28 cellular contexts compared by ENCODE assay signal in genomic region chr7:130429019-130429418, GRCh38. TPM values are rescaled to one million over a fixed set of nuclear protein-coding genes. Genes with fewer than 3 reads are reported as not detected.
"Had no signal": no experiment of that assay in that cellular context is flagged by ENCODE, and none has a peak within 500 bp of the region (broad histone marks: within the 10 kb centered on the region; RNA-seq: fewer than 3 reads in every experiment).

No MANE protein-coding gene starts in this region.

- H3K4me1 ChIP-seq: breast epithelium, colonic mucosa had no signal

- H3K36me3 Mint-ChIP-seq: natural killer cell treated with Interleukin-12 subunit alpha and Interleukin-12 subunit beta and Interleukin-15 and Interleukin-18, amount 100 ng/mL, for 72 hours; T-cell had no signal

- H3K9me3 ChIP-seq: breast epithelium, colonic mucosa, neutrophil, pancreas, stomach, testis, upper lobe of left lung had no signal

- H3K4me3 ChIP-seq: breast epithelium, colonic mucosa, pancreas, stomach, testis, upper lobe of left lung had no signal

- DNase-seq: activated CD4-positive, alpha-beta T cell treated with anti-CD3 and anti-CD28 coated beads for 1 hour; activated CD4-positive, alpha-beta T cell treated with anti-CD3 and anti-CD28 coated beads, Interleukin-2, amount 50 U/mL, for 1 hour; activated CD8-positive, alpha-beta T cell treated with anti-CD3 and anti-CD28 coated beads, Interleukin-2, amount 10 ng/mL, durations not matched to agents 7 days and 5 days; activated naive CD8-positive, alpha-beta T cell treated with anti-CD3 and anti-CD28 coated beads for 36 hours; activated T-cell treated with anti-CD3 and anti-CD28 coated beads, Interleukin-2, amount 50 U/mL, for 1 hour; colonic mucosa; dorsolateral prefrontal cortex; effector memory CD8-positive, alpha-beta T cell; foreskin melanocyte; hippocampal formation; left ventricle myocardium superior; mammary epithelial cell; pancreas; small intestine; stimulated activated CD4-positive, alpha-beta T cell treated with anti-CD3 and anti-CD28 coated beads, Interleukin-2, amount 100 ng/mL, for 24 hours; stomach; T-cell; testis; WERI-Rb-1 had no signal

- H3K27me3 ChIP-seq: breast epithelium, colonic mucosa, dorsolateral prefrontal cortex, neutrophil, pancreas, stomach, testis, upper lobe of left lung had no signal

- H3K4me1 Mint-ChIP-seq: activated T-helper 17 cell treated with anti-CD3 and anti-CD28 coated beads, Interleukin-2, amount 50 U/mL, for 72 hours; stimulated activated memory B cell treated with anti-CD40 and anti-IgM and Interleukin-4, amounts not matched to agents 10 μg/mL and 1 μg/mL and 100 μg/mL, for 72 hours had no signal

- H3K9me3 Mint-ChIP-seq: activated T-helper 17 cell treated with anti-CD3 and anti-CD28 coated beads, Interleukin-2, amount 50 U/mL, for 72 hours; effector memory CD8-positive, alpha-beta T cell; natural killer cell treated with Interleukin-12 subunit alpha and Interleukin-12 subunit beta and Interleukin-15 and Interleukin-18, amount 100 ng/mL, for 72 hours; stimulated activated memory B cell treated with anti-CD40 and anti-IgM and Interleukin-4, amounts not matched to agents 10 μg/mL and 1 μg/mL and 100 μg/mL, for 72 hours; T-cell; T-helper 2 cell treated with Interferon-gamma antibody and Interleukin-4, amounts not matched to agents 5 μg/mL and 100 μg/mL, for 36 hours had no signal

- H3K36me3 ChIP-seq: breast epithelium, colonic mucosa, neutrophil, pancreas, upper lobe of left lung, WERI-Rb-1 had no signal

- H3K27me3 Mint-ChIP-seq: activated naive CD8-positive, alpha-beta T cell treated with anti-CD3 and anti-CD28 coated beads for 36 hours; activated T-helper 17 cell treated with anti-CD3 and anti-CD28 coated beads, Interleukin-2, amount 50 U/mL, for 72 hours; effector memory CD8-positive, alpha-beta T cell; natural killer cell treated with Interleukin-12 subunit alpha and Interleukin-12 subunit beta and Interleukin-15 and Interleukin-18, amount 100 ng/mL, for 72 hours; stimulated activated memory B cell treated with anti-CD40 and anti-IgM and Interleukin-4, amounts not matched to agents 10 μg/mL and 1 μg/mL and 100 μg/mL, for 72 hours; T-cell had no signal

- H3K4me3 Mint-ChIP-seq: activated CD8-positive, alpha-beta T cell treated with anti-CD3 and anti-CD28 coated beads, Interleukin-2, amount 10 ng/mL, durations not matched to agents 7 days and 5 days; activated naive CD8-positive, alpha-beta T cell treated with anti-CD3 and anti-CD28 coated beads for 36 hours; activated T-helper 17 cell treated with anti-CD3 and anti-CD28 coated beads, Interleukin-2, amount 50 U/mL, for 72 hours; effector memory CD8-positive, alpha-beta T cell; natural killer cell treated with Interleukin-12 subunit alpha and Interleukin-12 subunit beta and Interleukin-15 and Interleukin-18, amount 100 ng/mL, for 72 hours; stimulated activated memory B cell treated with anti-CD40 and anti-IgM and Interleukin-4, amounts not matched to agents 10 μg/mL and 1 μg/mL and 100 μg/mL, for 72 hours; T-cell; T-helper 2 cell treated with Interferon-gamma antibody and Interleukin-4, amounts not matched to agents 5 μg/mL and 100 μg/mL, for 36 hours had no signal

- H3K27ac ChIP-seq: colonic mucosa, neutrophil, pancreas, stomach, testis, upper lobe of left lung, WERI-Rb-1 had no signal

- H3K27ac Mint-ChIP-seq: activated CD8-positive, alpha-beta T cell treated with anti-CD3 and anti-CD28 coated beads, Interleukin-2, amount 10 ng/mL, durations not matched to agents 7 days and 5 days; activated naive CD8-positive, alpha-beta T cell treated with anti-CD3 and anti-CD28 coated beads for 36 hours; activated T-helper 17 cell treated with anti-CD3 and anti-CD28 coated beads, Interleukin-2, amount 50 U/mL, for 72 hours; effector memory CD8-positive, alpha-beta T cell; natural killer cell treated with Interleukin-12 subunit alpha and Interleukin-12 subunit beta and Interleukin-15 and Interleukin-18, amount 100 ng/mL, for 72 hours; stimulated activated memory B cell treated with anti-CD40 and anti-IgM and Interleukin-4, amounts not matched to agents 10 μg/mL and 1 μg/mL and 100 μg/mL, for 72 hours; T-helper 2 cell treated with Interferon-gamma antibody and Interleukin-4, amounts not matched to agents 5 μg/mL and 100 μg/mL, for 36 hours had no signal

RNA-seq across cellular contexts. Expression of gene CPA1, which starts 48.7 kb away (rescaled TPM):
- total RNA-seq: activated CD8-positive, alpha-beta T cell treated with anti-CD3 and anti-CD28 coated beads, Interleukin-2, amount 10 ng/mL, durations not matched to agents 7 days and 5 days; activated naive CD8-positive, alpha-beta T cell treated with anti-CD3 and anti-CD28 coated beads for 36 hours; activated T-helper 17 cell treated with anti-CD3 and anti-CD28 coated beads, Interleukin-2, amount 50 U/mL, for 72 hours; endothelial cell of umbilical vein; esophagus mucosa; left ventricle myocardium superior; natural killer cell treated with Interleukin-12 subunit alpha and Interleukin-12 subunit beta and Interleukin-15 and Interleukin-18, amount 100 ng/mL, for 72 hours; stomach had no signal
- polyA plus RNA-seq: endothelial cell of umbilical vein, mammary epithelial cell had no signal
